ENCODE assay signal across 10 cellular contexts in the genomic region with DNA sequence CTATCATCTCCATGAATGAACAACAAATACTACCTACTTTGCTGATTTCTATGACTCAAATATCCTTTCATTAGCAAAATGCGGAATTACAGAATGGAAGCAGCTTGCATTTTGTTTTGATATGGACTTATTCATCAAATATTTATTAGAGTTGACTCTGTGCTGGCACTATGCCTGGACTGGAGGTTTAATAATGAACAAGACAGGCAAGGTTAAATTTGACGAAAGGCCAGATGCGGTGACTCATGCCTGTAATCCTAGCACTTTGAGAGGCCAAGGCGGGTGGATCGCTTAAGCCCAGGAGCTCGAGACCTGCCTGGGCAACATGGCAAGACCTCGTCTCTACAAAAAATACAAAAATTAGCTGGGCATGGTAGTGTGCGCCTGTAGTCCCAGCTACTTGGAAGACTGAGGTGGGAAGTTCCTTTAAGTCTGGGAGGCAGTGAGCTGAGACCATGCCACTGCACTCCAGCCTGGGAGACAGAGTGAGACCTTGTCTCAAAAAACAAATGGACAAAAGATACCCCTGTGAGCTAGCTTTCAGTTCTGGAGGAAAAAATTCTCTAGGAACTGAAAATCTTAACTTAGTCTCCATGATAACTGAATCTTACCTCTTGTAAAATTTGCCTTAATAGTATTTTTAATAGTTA. TPM values are rescaled to one million over a fixed set of nuclear protein-coding genes. Genes with fewer than 3 reads are reported as not detected.
DNase-seq lines count a peak whose midpoint lies in the region; ATAC-seq and TF ChIP-seq lines count a peak whose summit lies in the region.
"Had no signal": no experiment of that assay in that cellular context is flagged by ENCODE, and none has a peak within 500 bp of the region (broad histone marks: within the 10 kb centered on the region; RNA-seq: fewer than 3 reads in every experiment).

No MANE protein-coding gene starts in this region.

- intact Hi-C loops in PC-3 (cut with micrococcal nuclease): loop anchor here (1.0 kb wide), 1 partner anchor 29 kb away; a partner anchor contains a TSS
- intact Hi-C loops in mucosa of descending colon (cut with DNase I, micrococcal nuclease): no loop called here

- no peaks in the 10 kb centered on the region for H3F3A ChIP-seq in PC-3 (ENCODE audit: low read length, unreplicated experiment)

- H3K9me3 ChIP-seq in PC-3 (ENCODE audit: low read length): no peaks in the 10 kb centered on the region
- H3K9me3 ChIP-seq in fibroblast of lung (ENCODE audit: control insufficient read depth, insufficient read depth, low read depth, low read length): no peaks in the 10 kb centered on the region
- no peaks in the 10 kb centered on the region for H3K9me3 ChIP-seq in mucosa of descending colon
- H3K9me3 ChIP-seq: heart right ventricle had no signal

- H3K9me2 ChIP-seq in PC-3 (replicated peaks; ENCODE audit: low read length): no peaks in the 10 kb centered on the region

- ATAC-seq in PC-3 (peak; percentile 97), mucosa of descending colon (no peak), HG03175 (IDR thresholded peaks at IDR 0.05; ENCODE audit: unreplicated experiment) (no peak), GM21786 (IDR thresholded peaks at IDR 0.05; ENCODE audit: unreplicated experiment) (no peak)

- H3K79me2 ChIP-seq in PC-3 (ENCODE audit: low read length): no peaks in the 10 kb centered on the region
- H3K79me2 ChIP-seq in fibroblast of lung (ENCODE audit: control insufficient read depth, insufficient read depth, low read length): no peaks in the 10 kb centered on the region

- no TSS peak for BruUV-seq in PC-3 (replicated peaks; lab: Mats Ljungman, UMichigan)

- H3K4me2 ChIP-seq in PC-3 (ENCODE audit: low read length): peak overlapping the region; percentile 59
- H3K4me2 ChIP-seq in fibroblast of lung (ENCODE audit: extremely low read depth, insufficient read depth, low read length): no peak overlapping the region

- no peaks in the 10 kb centered on the region for H4K20me1 ChIP-seq in PC-3 (ENCODE audit: low read length)
- no peaks in the 10 kb centered on the region for H4K20me1 ChIP-seq in fibroblast of lung (ENCODE audit: control insufficient read depth, extremely low read depth, insufficient read depth, low read length)

- H3K36me3 ChIP-seq in PC-3 (ENCODE audit: low read depth, low read length): no peaks in the 10 kb centered on the region
- H3K36me3 ChIP-seq in fibroblast of lung (ENCODE audit: control insufficient read depth, insufficient read depth, low read length): no peaks in the 10 kb centered on the region
- no peaks in the 10 kb centered on the region for H3K36me3 ChIP-seq in mucosa of descending colon (ENCODE audit: low read depth)
- H3K36me3 ChIP-seq: heart right ventricle had no signal

- no peaks in the 10 kb centered on the region for H3K27me3 ChIP-seq in PC-3 (ENCODE audit: low read length)
- no peaks in the 10 kb centered on the region for H3K27me3 ChIP-seq in fibroblast of lung (ENCODE audit: control insufficient read depth, insufficient read depth, low read length)
- H3K27me3 ChIP-seq: heart right ventricle had no signal

- H3K4me3 ChIP-seq in PC-3 (ENCODE audit: low read length) (no peak overlapping the region), fibroblast of lung (replicated peaks in 1 of 4; ENCODE audit: control extremely low read depth in 1 of 4, insufficient read depth in 1 of 4, low read depth in 3 of 4, low read length in 4 of 4) (no peak overlapping the region), skeletal muscle cell (ENCODE audit: low read depth, low read length) (no peak overlapping the region), mucosa of descending colon (no peak overlapping the region)
- H3K4me3 ChIP-seq: heart right ventricle had no signal

- DNase-seq in GM04504 (ENCODE audit: low read depth) (peak; percentile 3), PC-3 (peak; percentile 99), fibroblast of lung (ENCODE audit: low read depth in 2 of 2) (peak; percentile 90 to 96), skeletal muscle cell (ENCODE audit: low read depth) (peak; percentile 86), GM20000 (ENCODE audit: low spot score) (no peak), mucosa of descending colon (no peak)
- DNase-seq: activated T-cell treated with anti-CD3 and anti-CD28 coated beads, Interleukin-2, amount 50 U/mL, for 1 hour; heart right ventricle had no signal

- POLR2A ChIA-PET in PC-3 (lab: Charles Lee; ENCODE audit: unreplicated experiment): interaction anchor here (0.5 kb wide), 1 partner anchor 29 kb away, joined by 5 read pairs; no protein-coding TSS in a partner anchor

- H3K4me1 ChIP-seq in PC-3 (ENCODE audit: insufficient read depth, low read length) (peaks cover 15% of the 10 kb centered on the region), fibroblast of lung (ENCODE audit: control insufficient read depth, extremely low read depth, insufficient read depth, low read length) (no peaks in the 10 kb centered on the region), mucosa of descending colon (ENCODE audit: low read depth) (no peaks in the 10 kb centered on the region)

- TF ChIP-seq CTCF in PC-3 (conservative IDR thresholded peaks at IDR 0.05; ENCODE audit: low read depth, low read length) (no peak), fibroblast of lung (conservative IDR thresholded peaks at IDR 0.05 in 1 of 2, IDR thresholded peaks at IDR 0.05 in 1 of 2; ENCODE audit: low read depth in 1 of 2, low read length in 2 of 2) (no peak), GM20000 (IDR thresholded peaks at IDR 0.05; ENCODE audit: extremely low read depth, missing control alignments) (no peak), mucosa of descending colon (IDR thresholded peaks at IDR 0.05) (no peak)

- CTCF ChIA-PET in PC-3 (lab: Charles Lee): interaction anchor here (0.6 kb wide), 3 partner anchors 27 to 488 kb away, joined by 3 to 6 read pairs (median 6); no protein-coding TSS in a partner anchor

- H3K9ac ChIP-seq in PC-3 (ENCODE audit: low read length): no peak overlapping the region
- H3K9ac ChIP-seq in fibroblast of lung (ENCODE audit: insufficient read depth, low read length): no peak overlapping the region

- H3K27ac ChIP-seq in PC-3 (ENCODE audit: low read length) (peak overlapping the region; percentile 46), fibroblast of lung (ENCODE audit: insufficient read depth, low read length) (no peak overlapping the region)
- H3K27ac ChIP-seq: heart right ventricle had no signal

- H2AFZ ChIP-seq in PC-3 (ENCODE audit: low read length): peak overlapping the region; percentile 31; the same call in 1 of the 2 replicates
- no peak overlapping the region for H2AFZ ChIP-seq in fibroblast of lung (ENCODE audit: low read length)

RNA-seq across cellular contexts. Expression of a gene that starts 29.3 kb away (rescaled TPM):
- total RNA-seq in PC-3 (2014; rRNA removed) (398 and 409 TPM in 2 replicates), fibroblast of lung (212 and 286 TPM in 2 replicates), mucosa of descending colon (100 to 1,000 TPM; 268 to 384 (median 269) TPM)
- 462 and 546 TPM in 2 replicates for polyA plus RNA-seq in fibroblast of lung
- polyA plus RNA-seq in fibroblast of lung (2012): 355 and 412 TPM in 2 replicates
- polyA minus RNA-seq in fibroblast of lung (ENCODE audit: low replicate concordance): 28.2 and 33.5 TPM in 2 replicates

Comparison
In these comparisons a context has a peak if more than half of its experiments do, and no peak if none do; other contexts are left out.
1. DNase-seq: peak in GM04504 (single experiment), PC-3 (single experiment), fibroblast of lung (2 of 2) and skeletal muscle cell (single experiment); none in GM20000 (single experiment) and mucosa of descending colon (0 of 3).